In the genomic region with DNA sequence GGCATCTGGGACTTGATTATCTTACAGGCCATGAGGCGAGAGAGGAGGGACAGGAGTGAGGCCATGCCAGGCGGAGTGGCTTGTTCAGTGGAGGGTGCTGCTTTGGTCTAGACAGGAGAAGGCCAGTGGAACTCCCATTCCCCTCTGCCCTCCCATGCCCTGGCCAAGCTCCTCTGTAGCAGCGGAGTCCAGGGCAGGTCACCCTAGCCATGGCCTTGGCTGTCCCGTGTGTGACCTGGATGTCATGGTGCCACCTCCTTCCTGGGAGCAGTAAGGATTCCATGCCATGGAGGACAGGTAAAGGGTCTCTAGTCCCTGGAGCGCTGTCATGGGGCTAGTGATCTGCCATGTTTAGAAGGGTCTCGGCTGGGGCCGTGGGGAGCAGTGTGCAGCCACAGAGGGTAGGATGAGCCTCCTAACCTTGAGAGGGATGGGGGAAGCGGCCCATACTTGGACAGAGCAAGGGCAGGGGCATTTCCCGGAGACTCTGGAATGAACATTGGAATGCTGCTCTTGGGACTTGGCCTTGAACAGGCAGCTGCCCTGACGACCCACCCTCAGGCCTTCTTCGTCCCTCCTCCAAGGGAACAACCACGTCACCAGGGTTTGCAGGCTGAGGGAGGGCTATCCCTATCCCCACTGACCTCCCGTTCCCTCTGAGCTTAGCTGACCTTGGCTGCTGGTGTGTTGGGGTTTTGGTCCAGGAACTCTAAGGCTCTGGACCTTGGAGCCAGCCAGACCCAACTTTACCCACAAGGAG, we compare ENCODE assay signal across 16 cellular contexts.
A peak's percentile ranks its signal among the peaks of the same experiment; 100 is the strongest.
DNase-seq lines count a peak whose midpoint lies in the region; ATAC-seq and TF ChIP-seq lines count a peak whose summit lies in the region.
"Had no signal": no experiment of that assay in that cellular context is flagged by ENCODE, and none has a peak within 500 bp of the region (broad histone marks: within the 10 kb centered on the region; RNA-seq: fewer than 3 reads in every experiment).

No MANE protein-coding gene starts in this region.

- no peak overlapping the region for H3K14ac ChIP-seq in trophoblast cell (ENCODE audit: low read length)

- peaks cover 4% of the 10 kb centered on the region for H3K79me1 ChIP-seq in trophoblast cell (ENCODE audit: low read length)

- BruUV-seq in MCF 10A (replicated peaks; lab: Mats Ljungman, UMichigan) (no TSS peak), mammary epithelial cell (replicated peaks; lab: Mats Ljungman, UMichigan) (no TSS peak)

- POLR2A ChIA-PET in MCF 10A (lab: Yijun Ruan, JAX), result no interaction called here
- POLR2A ChIA-PET in CD8-positive, alpha-beta memory T cell (lab: Charles Lee), result no interaction called here

- H3K36me3 Mint-ChIP-seq in MCF 10A (ENCODE audit: insufficient read depth, unreplicated experiment), result peaks cover 20% of the 10 kb centered on the region
- no peaks in the 10 kb centered on the region for H3K36me3 Mint-ChIP-seq in CD8-positive, alpha-beta memory T cell
- H3K36me3 Mint-ChIP-seq: activated CD4-positive, alpha-beta memory T cell treated with anti-CD3 and anti-CD28 coated beads for 36 hours; CD4-positive, CD25-positive, alpha-beta regulatory T cell had no signal

- H3K9me3 Mint-ChIP-seq in MCF 10A (ENCODE audit: unreplicated experiment), result no peaks in the 10 kb centered on the region
- H3K9me3 Mint-ChIP-seq in CD8-positive, alpha-beta memory T cell, result no peaks in the 10 kb centered on the region
- H3K9me3 Mint-ChIP-seq: activated CD4-positive, alpha-beta memory T cell treated with anti-CD3 and anti-CD28 coated beads for 36 hours; activated T-helper 1 cell treated with anti-CD3 and anti-CD28 coated beads, Interleukin-12 subunit alpha, Interleukin-12 subunit beta, Interleukin-2, Interleukin-4 antibody, amounts not matched to agents 30 ng/mL and 10 ng/mL and 1 ng/mL, durations not matched to agents 14 hours and 24 hours and 36 hours; CD4-positive, CD25-positive, alpha-beta regulatory T cell had no signal

- no peak overlapping the region for H2BK5ac ChIP-seq in trophoblast cell (ENCODE audit: low read depth, low read length, poor library complexity)

- TF ChIP-seq POLR2A in uterus (IDR thresholded peaks at IDR 0.05), result no peak

- H3K27ac Mint-ChIP-seq in MCF 10A (ENCODE audit: low read depth, unreplicated experiment), result peak overlapping the region; percentile 51
- H3K27ac Mint-ChIP-seq in CD8-positive, alpha-beta memory T cell, result peak overlapping the region in 4 of 8 donors; percentile 23 to 97 (median 40)
- H3K27ac Mint-ChIP-seq: activated CD4-positive, alpha-beta memory T cell treated with anti-CD3 and anti-CD28 coated beads for 36 hours; activated T-helper 1 cell treated with anti-CD3 and anti-CD28 coated beads, Interleukin-12 subunit alpha, Interleukin-12 subunit beta, Interleukin-2, Interleukin-4 antibody, amounts not matched to agents 30 ng/mL and 10 ng/mL and 1 ng/mL, durations not matched to agents 14 hours and 24 hours and 36 hours; CD4-positive, CD25-positive, alpha-beta regulatory T cell had no signal

- H3K79me2 ChIP-seq in mammary epithelial cell (ENCODE audit: insufficient read depth, low read length), result peaks cover 98% of the 10 kb centered on the region
- no peaks in the 10 kb centered on the region for H3K79me2 ChIP-seq in trophoblast cell (ENCODE audit: control insufficient read depth, insufficient read depth, low read length, poor library complexity)

- H3K27me3 Mint-ChIP-seq in MCF 10A (ENCODE audit: insufficient read depth, unreplicated experiment), result no peaks in the 10 kb centered on the region
- H3K27me3 Mint-ChIP-seq in CD8-positive, alpha-beta memory T cell, result peaks cover 0 to 3% of the 10 kb centered on the region in 2 donors
- H3K27me3 Mint-ChIP-seq: activated CD4-positive, alpha-beta memory T cell treated with anti-CD3 and anti-CD28 coated beads for 36 hours; CD4-positive, CD25-positive, alpha-beta regulatory T cell had no signal

- H2AK5ac ChIP-seq in trophoblast cell (ENCODE audit: low read length), result no peak overlapping the region

- H3K27me3 ChIP-seq in mammary epithelial cell (ENCODE audit: insufficient read depth, low read length) (no peaks in the 10 kb centered on the region), trophoblast cell (ENCODE audit: insufficient read depth, low read length) (no peaks in the 10 kb centered on the region), uterus (no peaks in the 10 kb centered on the region)
- H3K27me3 ChIP-seq in CD8-positive, alpha-beta memory T cell (ENCODE audit: insufficient read depth, low read length, poor library complexity, severe bottlenecking), result no peaks in the 10 kb centered on the region

- no peak overlapping the region for H2BK120ac ChIP-seq in trophoblast cell (ENCODE audit: insufficient read depth, low read length, poor library complexity)

- no peak overlapping the region for H2AFZ ChIP-seq in mammary epithelial cell (ENCODE audit: low read depth, low read length)
- peak overlapping the region; percentile 20 for H2AFZ ChIP-seq in trophoblast cell (ENCODE audit: insufficient read depth, low read length, poor library complexity)

- no peak overlapping the region for H4K8ac ChIP-seq in trophoblast cell (ENCODE audit: low read depth, low read length)

- H3K9ac ChIP-seq in mammary epithelial cell (ENCODE audit: insufficient read depth, low read length) (no peak overlapping the region), trophoblast cell (ENCODE audit: low read length) (no peak overlapping the region)
- H3K9ac ChIP-seq: SK-N-SH had no signal

- H3K23ac ChIP-seq in trophoblast cell (ENCODE audit: low read length), result no peak overlapping the region

- H3K36me3 ChIP-seq in mammary epithelial cell (ENCODE audit: insufficient read depth, low read length), result no peaks in the 10 kb centered on the region
- peaks cover 0 to 1% of the 10 kb centered on the region in 2 experiments for H3K36me3 ChIP-seq in trophoblast cell (ENCODE audit: control insufficient read depth in 1 of 2, insufficient read depth in 2 of 2, low read length in 2 of 2)
- no peaks in the 10 kb centered on the region for H3K36me3 ChIP-seq in uterus
- H3K36me3 ChIP-seq in CD8-positive, alpha-beta memory T cell (ENCODE audit: insufficient read depth, low read length), result no peaks in the 10 kb centered on the region

- H4K20me1 ChIP-seq in mammary epithelial cell (ENCODE audit: insufficient read depth, low read length), result no peaks in the 10 kb centered on the region

- H3K4me2 ChIP-seq in mammary epithelial cell (ENCODE audit: insufficient read depth, low read depth, low read length) (no peak overlapping the region), trophoblast cell (ENCODE audit: low read length) (no peak overlapping the region)
- H3K4me2 ChIP-seq: SK-N-SH had no signal

- H3K4me3 Mint-ChIP-seq in MCF 10A (ENCODE audit: unreplicated experiment), result no peak overlapping the region
- no peak overlapping the region for H3K4me3 Mint-ChIP-seq in CD8-positive, alpha-beta memory T cell
- H3K4me3 Mint-ChIP-seq: activated CD4-positive, alpha-beta memory T cell treated with anti-CD3 and anti-CD28 coated beads for 36 hours; activated T-helper 1 cell treated with anti-CD3 and anti-CD28 coated beads, Interleukin-12 subunit alpha, Interleukin-12 subunit beta, Interleukin-2, Interleukin-4 antibody, amounts not matched to agents 30 ng/mL and 10 ng/mL and 1 ng/mL, durations not matched to agents 14 hours and 24 hours and 36 hours; CD4-positive, CD25-positive, alpha-beta regulatory T cell had no signal

- no peak overlapping the region for H3K4ac ChIP-seq in trophoblast cell (ENCODE audit: low read depth, low read length)

- CTCF ChIA-PET in MCF 10A (lab: Yijun Ruan, JAX), result interaction anchor here (0.5 to 1.1 kb wide), 4 partner anchors 9 to 433 kb away, joined by 3 to 5 read pairs (median 4); no protein-coding TSS in a partner anchor
- CTCF ChIA-PET in mammary epithelial cell (lab: Charles Lee; ENCODE audit: low non-redundant PET), result no interaction called here
- CTCF ChIA-PET in CD8-positive, alpha-beta memory T cell (lab: Charles Lee), result no interaction called here

- H3K18ac ChIP-seq in trophoblast cell (ENCODE audit: low read length), result no peak overlapping the region

- H3K27ac ChIP-seq in mammary epithelial cell (ENCODE audit: insufficient read depth, low read depth, low read length), result no peak overlapping the region
- no peak overlapping the region for H3K27ac ChIP-seq in trophoblast cell (ENCODE audit: low read depth, low read length)
- H3K27ac ChIP-seq in uterus, result peak overlapping the region; percentile 47 to 57
- no peak overlapping the region for H3K27ac ChIP-seq in CD8-positive, alpha-beta memory T cell (ENCODE audit: low read depth, low read length)

- peaks cover 61% of the 10 kb centered on the region for H3K4me1 ChIP-seq in mammary epithelial cell (ENCODE audit: insufficient read depth, low read length)
- H3K4me1 ChIP-seq in trophoblast cell (ENCODE audit: control insufficient read depth in 1 of 2, insufficient read depth in 2 of 2, low read length in 2 of 2), result peaks cover 28 to 32% of the 10 kb centered on the region in 2 experiments
- peaks cover 5 to 62% of the 10 kb centered on the region in 2 donors for H3K4me1 ChIP-seq in uterus
- peaks cover 12% of the 10 kb centered on the region for H3K4me1 ChIP-seq in CD8-positive, alpha-beta memory T cell (ENCODE audit: insufficient read depth, low read length)

- dilution Hi-C loops in mammary epithelial cell (cut with HindIII; ENCODE audit: low sequenced_read_pairs), result no loop called here

- H4K12ac ChIP-seq in trophoblast cell (ENCODE audit: low read depth, low read length), result no peak overlapping the region

- DNase-seq in MCF 10A (ENCODE audit: unreplicated experiment) (no peak), mammary epithelial cell (no peak), left ventricle myocardium superior (no peak), trophoblast cell (peak; percentile 79 to 85), uterus (no peak), AG20443 (ENCODE audit: low spot score) (no peak), DMS153 treated with DMSO at 0.1 percent for 48 hours (lab: John Stamatoyannopoulos, UW; ENCODE audit: unreplicated experiment) (no peak)
- no peak for DNase-seq in CD8-positive, alpha-beta memory T cell
- DNase-seq: activated CD4-positive, alpha-beta memory T cell treated with anti-CD3 and anti-CD28 coated beads for 36 hours; amniotic stem cell; CD4-positive, CD25-positive, alpha-beta regulatory T cell; midbrain; NCI-H1092; NCI-H345; SK-N-SH had no signal

- H3K9me3 ChIP-seq in mammary epithelial cell (replicated peaks; ENCODE audit: insufficient read depth, low read length) (no peaks in the 10 kb centered on the region), trophoblast cell (ENCODE audit: insufficient read depth, low read depth, low read length) (peaks cover 1% of the 10 kb centered on the region), uterus (no peaks in the 10 kb centered on the region)
- no peaks in the 10 kb centered on the region for H3K9me3 ChIP-seq in CD8-positive, alpha-beta memory T cell (ENCODE audit: low read length)
- H3K9me3 ChIP-seq: SK-N-SH had no signal

- intact Hi-C loops in MCF 10A (cut with micrococcal nuclease) (no loop called here), mammary epithelial cell (cut with micrococcal nuclease) (no loop called here), left ventricle myocardium superior (cut with micrococcal nuclease) (no loop called here), uterus (cut with DNase I; ENCODE audit: low total_unique reads) (no loop called here)

- H3K4me1 Mint-ChIP-seq in MCF 10A (ENCODE audit: insufficient read depth, unreplicated experiment), result peaks cover 13% of the 10 kb centered on the region
- H3K4me1 Mint-ChIP-seq in CD8-positive, alpha-beta memory T cell, result peaks cover 13 to 16% (median 14%) of the 10 kb centered on the region in 3 donors

- 64% methylated on average over 8 of the region's 13 CpGs for WGBS in mammary epithelial cell (ENCODE audit: low coverage, missing lambda C conversion rate)
- no CpG with 5 or more reads among the region's 13 CpGs for WGBS in trophoblast cell (ENCODE audit: extremely low coverage, insufficient coverage, insufficient read length)

- H3K4me3 ChIP-seq in mammary epithelial cell (replicated peaks in 1 of 3; ENCODE audit: insufficient read depth in 1 of 3, low read depth in 2 of 3, low read length in 3 of 3) (no peak overlapping the region), trophoblast cell (ENCODE audit: low read depth, low read length) (no peak overlapping the region), uterus (no peak overlapping the region)
- H3K4me3 ChIP-seq in CD8-positive, alpha-beta memory T cell (ENCODE audit: low read length), result no peak overlapping the region

- ATAC-seq in left ventricle myocardium superior, result peak; percentile 7

- no peak overlapping the region for H2BK12ac ChIP-seq in trophoblast cell (ENCODE audit: low read length)

- TF ChIP-seq CTCF in MCF 10A (IDR thresholded peaks at IDR 0.05; ENCODE audit: unreplicated experiment) (no peak), mammary epithelial cell (conservative IDR thresholded peaks at IDR 0.05 in 1 of 2, IDR thresholded peaks at IDR 0.05 in 1 of 2; ENCODE audit: extremely low read depth in 1 of 2, insufficient read depth in 1 of 2, low read depth in 1 of 2, low read length in 2 of 2) (no peak), uterus (IDR thresholded peaks at IDR 0.05) (no peak)

- no peak overlapping the region for H4K91ac ChIP-seq in trophoblast cell (ENCODE audit: low read depth, low read length)

- in situ Hi-C loops in mammary epithelial cell (cut with MboI; ENCODE audit: low sequenced_read_pairs in 2 of 2), result no loop called here

Comparison
In these comparisons a context has a peak if more than half of its experiments do, and no peak if none do; other contexts are left out.
1. DNase-seq: peak in trophoblast cell (2 of 2); none in MCF 10A (single experiment), mammary epithelial cell (single experiment), left ventricle myocardium superior (single experiment), uterus (0 of 2), CD8-positive, alpha-beta memory T cell (0 of 5), AG20443 (single experiment) and DMS153 treated with DMSO at 0.1 percent for 48 hours (single experiment).
2. H3K27ac ChIP-seq: peak in uterus (2 of 2); none in mammary epithelial cell (single experiment), trophoblast cell (single experiment) and CD8-positive, alpha-beta memory T cell (single experiment).